Comparison of ENCODE assay signal across 15 cellular contexts in genomic region chr10:26446258-26446657, GRCh38. TPM values are rescaled to one million over a fixed set of nuclear protein-coding genes. Genes with fewer than 3 reads are reported as not detected.
DNase-seq lines count a peak whose midpoint lies in the region; ATAC-seq and TF ChIP-seq lines count a peak whose summit lies in the region.
"Had no signal": no experiment of that assay in that cellular context is flagged by ENCODE, and none has a peak within 500 bp of the region (broad histone marks: within the 10 kb centered on the region; RNA-seq: fewer than 3 reads in every experiment).

No MANE protein-coding gene starts in this region.

- CTCF ChIA-PET in OCI-LY7 (lab: Charles Lee; ENCODE audit: unreplicated experiment) (no interaction called here), RWPE1 (lab: Yijun Ruan, JAX) (no interaction called here)

- no peak overlapping the region for H3K4me3 ChIP-seq in DOHH2 (ENCODE audit: low read length)
- peak overlapping the region; percentile 4 for H3K4me3 ChIP-seq in OCI-LY7 (ENCODE audit: low read depth, low read length, poor library complexity, severe bottlenecking)
- H3K4me3 ChIP-seq: thyroid gland had no signal

- H3K9me3 ChIP-seq in DOHH2 (ENCODE audit: control insufficient read depth, insufficient read depth, low read length) (peaks cover 3% of the 10 kb centered on the region; the same call in 1 of the 2 replicates), OCI-LY7 (ENCODE audit: low read length) (peaks cover 21% of the 10 kb centered on the region)
- H3K9me3 ChIP-seq: thyroid gland had no signal

- H3K4me3 Mint-ChIP-seq in central memory CD8-positive, alpha-beta T cell, result peak overlapping the region; percentile 65
- peak overlapping the region; percentile 45 for H3K4me3 Mint-ChIP-seq in stimulated activated memory B cell treated with anti-CD40 and anti-IgM and Interleukin-4, amounts not matched to agents 10 μg/mL and 1 μg/mL and 100 μg/mL, for 72 hours

- no peaks in the 10 kb centered on the region for H3K27me3 ChIP-seq in DOHH2 (ENCODE audit: control insufficient read depth, low read length)
- H3K27me3 ChIP-seq: thyroid gland had no signal

- ATAC-seq in central memory CD8-positive, alpha-beta T cell (replicated peaks; ENCODE audit: extremely low read depth, poor library complexity, severe bottlenecking), result no peak
- no peak for ATAC-seq in stimulated activated memory B cell treated with anti-CD40 and anti-IgM and Interleukin-4, amounts not matched to agents 10 μg/mL and 1 μg/mL and 100 μg/mL, for 72 hours
- ATAC-seq in omental fat pad (ENCODE audit: low FRiP score), result no peak

- peak overlapping the region; percentile 98 for H3K27ac Mint-ChIP-seq in central memory CD8-positive, alpha-beta T cell (ENCODE audit: low read depth)
- peak overlapping the region; percentile 84 for H3K27ac Mint-ChIP-seq in stimulated activated memory B cell treated with anti-CD40 and anti-IgM and Interleukin-4, amounts not matched to agents 10 μg/mL and 1 μg/mL and 100 μg/mL, for 72 hours

- peaks cover 79% of the 10 kb centered on the region for H3K4me1 Mint-ChIP-seq in central memory CD8-positive, alpha-beta T cell
- H3K4me1 Mint-ChIP-seq in stimulated activated memory B cell treated with anti-CD40 and anti-IgM and Interleukin-4, amounts not matched to agents 10 μg/mL and 1 μg/mL and 100 μg/mL, for 72 hours, result peaks cover 85% of the 10 kb centered on the region

- H3K79me2 ChIP-seq in DOHH2 (ENCODE audit: control insufficient read depth, low read length), result peaks cover 97% of the 10 kb centered on the region
- peaks cover 96% of the 10 kb centered on the region for H3K79me2 ChIP-seq in OCI-LY7 (ENCODE audit: insufficient read depth, low read depth, low read length)

- H3K9me2 ChIP-seq in DOHH2 (replicated peaks; ENCODE audit: control insufficient read depth, low read length), result no peaks in the 10 kb centered on the region
- no peaks in the 10 kb centered on the region for H3K9me2 ChIP-seq in OCI-LY7 (ENCODE audit: insufficient read depth, low read length)

- H3K27ac ChIP-seq in DOHH2 (ENCODE audit: low read depth, low read length), result peak overlapping the region; percentile 93
- peak overlapping the region; percentile 95 for H3K27ac ChIP-seq in OCI-LY7 (ENCODE audit: low read depth, low read length, poor library complexity, severe bottlenecking)
- H3K27ac ChIP-seq in RWPE1, result no peak overlapping the region
- H3K27ac ChIP-seq: thyroid gland had no signal

- no TSS peak for BruUV-seq in OCI-LY7 (replicated peaks; lab: Mats Ljungman, UMichigan)

- H3K4me1 ChIP-seq in DOHH2 (ENCODE audit: control insufficient read depth, low read length) (peaks cover 88% of the 10 kb centered on the region), OCI-LY7 (ENCODE audit: insufficient read depth, low read length, poor library complexity, severe bottlenecking) (peaks cover 89% of the 10 kb centered on the region)
- H3K4me1 ChIP-seq: thyroid gland had no signal

- intact Hi-C loops in OCI-LY7 (cut with micrococcal nuclease; ENCODE audit: unreplicated experiment), result no loop called here

- POLR2A ChIA-PET in OCI-LY7 (lab: Charles Lee) (interaction anchor here (0.6 to 1.1 kb wide), 2 partner anchors 10 to 205 kb away, joined by 4 to 5 read pairs; no protein-coding TSS in a partner anchor), RWPE1 (lab: Yijun Ruan, JAX; ENCODE audit: low non-redundant PET) (no interaction called here)

- peaks cover 21% of the 10 kb centered on the region for H3K36me3 Mint-ChIP-seq in central memory CD8-positive, alpha-beta T cell (ENCODE audit: insufficient read depth)
- H3K36me3 Mint-ChIP-seq in stimulated activated memory B cell treated with anti-CD40 and anti-IgM and Interleukin-4, amounts not matched to agents 10 μg/mL and 1 μg/mL and 100 μg/mL, for 72 hours, result peaks cover 68% of the 10 kb centered on the region

- H3K27me3 Mint-ChIP-seq in central memory CD8-positive, alpha-beta T cell, result no peaks in the 10 kb centered on the region
- no peaks in the 10 kb centered on the region for H3K27me3 Mint-ChIP-seq in stimulated activated memory B cell treated with anti-CD40 and anti-IgM and Interleukin-4, amounts not matched to agents 10 μg/mL and 1 μg/mL and 100 μg/mL, for 72 hours

- H2AFZ ChIP-seq in OCI-LY7 (ENCODE audit: low read length), result no peak overlapping the region

- H3F3A ChIP-seq in DOHH2 (ENCODE audit: control insufficient read depth, insufficient read depth), result peaks cover 46% of the 10 kb centered on the region

- DNase-seq in OCI-LY7 (ENCODE audit: low spot score) (peak; percentile 16), omental fat pad (ENCODE audit: low spot score) (no peak), RWPE1 (ENCODE audit: low spot score) (no peak), nucleus accumbens (lab: John Stamatoyannopoulos, UW) (no peak)
- DNase-seq in central memory CD8-positive, alpha-beta T cell (ENCODE audit: low spot score in 2 of 2), result no peak
- DNase-seq: activated CD4-positive, CD25-positive, alpha-beta regulatory T cell treated with anti-CD3 and anti-CD28 coated beads, Interleukin-2, amount 50 U/mL, for 72 hours; activated gamma-delta T cell treated with Interleukin-2 at 50 U/mL for 16 hours; caudate nucleus; islet precursor cell; NCI-H2081; stimulated activated CD4-positive, alpha-beta T cell treated with anti-CD3 and anti-CD28 coated beads, Interleukin-12 subunit alpha, Interleukin-12 subunit beta, amount 100 ng/mL, for 4 hours; thyroid gland had no signal

- peaks cover 6% of the 10 kb centered on the region for H3K9me3 Mint-ChIP-seq in central memory CD8-positive, alpha-beta T cell
- H3K9me3 Mint-ChIP-seq in stimulated activated memory B cell treated with anti-CD40 and anti-IgM and Interleukin-4, amounts not matched to agents 10 μg/mL and 1 μg/mL and 100 μg/mL, for 72 hours, result peaks cover 6% of the 10 kb centered on the region

- TF ChIP-seq CTCF in DOHH2 (IDR thresholded peaks at IDR 0.05; ENCODE audit: low read depth, low read length, poor library complexity, severe bottlenecking) (no peak), OCI-LY7 (conservative IDR thresholded peaks at IDR 0.05; ENCODE audit: low read length) (no peak), omental fat pad (IDR thresholded peaks at IDR 0.05) (no peak), RWPE1 (conservative IDR thresholded peaks at IDR 0.05; ENCODE audit: low read depth) (no peak)

- H4K20me1 ChIP-seq in DOHH2 (ENCODE audit: control insufficient read depth, insufficient read depth, low read depth, low read length) (no peaks in the 10 kb centered on the region), OCI-LY7 (ENCODE audit: insufficient read depth, low read length) (no peaks in the 10 kb centered on the region)

- H3K36me3 ChIP-seq in DOHH2 (ENCODE audit: control insufficient read depth, low read length) (peaks cover 84% of the 10 kb centered on the region), OCI-LY7 (ENCODE audit: insufficient read depth, low read length) (peaks cover 77% of the 10 kb centered on the region)
- H3K36me3 ChIP-seq: thyroid gland had no signal

- H3K4me2 ChIP-seq in DOHH2 (ENCODE audit: low read length), result peak overlapping the region; percentile 58
- peak overlapping the region; percentile 57 for H3K4me2 ChIP-seq in OCI-LY7 (ENCODE audit: low read length)

RNA-seq across cellular contexts. Expression of gene APBB1IP, which starts 8.1 kb away (rescaled TPM):
- 58.1 and 65.8 TPM in 2 replicates for total RNA-seq in OCI-LY7 (2014; rRNA removed; shearing (Covaris generic))
- total RNA-seq in OCI-LY7 (2022) (167 and 196 TPM in 2 replicates), omental fat pad (10 to 100 TPM in 3 of 4 donors, 1 to 10 TPM in 1; 8.5 to 23.5 (median 20.5) TPM)
- total RNA-seq: MCF 10A had no signal
